31 cellular contexts compared by ENCODE assay signal in the genomic region with DNA sequence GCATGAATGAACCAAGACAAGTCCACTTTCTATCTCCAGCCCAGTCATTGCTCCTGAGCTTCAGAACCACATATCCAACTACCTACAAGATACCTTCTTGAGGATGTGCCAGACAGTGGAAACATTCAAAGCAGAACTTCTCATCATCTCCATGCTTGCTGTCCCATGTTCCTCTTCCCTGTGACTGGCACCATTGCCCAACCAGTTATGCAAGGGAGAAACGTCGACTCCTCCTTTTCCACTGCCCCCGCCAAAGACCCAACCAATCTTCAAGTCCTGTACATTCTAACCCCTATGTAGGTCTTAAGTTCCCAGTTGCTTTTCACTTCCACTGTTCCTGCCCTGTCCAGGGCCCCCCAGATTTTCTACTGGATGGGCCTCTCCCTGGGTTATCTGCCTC.
DNase-seq lines count a peak whose midpoint lies in the region; ATAC-seq and TF ChIP-seq lines count a peak whose summit lies in the region.
"Had no signal": no experiment of that assay in that cellular context is flagged by ENCODE, and none has a peak within 500 bp of the region (broad histone marks: within the 10 kb centered on the region; RNA-seq: fewer than 3 reads in every experiment).

No MANE protein-coding gene starts in this region.

- H2AFZ ChIP-seq in IMR-90 (replicated peaks; ENCODE audit: low read length, poor library complexity): no peak overlapping the region
- H2AFZ ChIP-seq: neural progenitor cell, parathyroid adenoma had no signal

- H3K9me3 Mint-ChIP-seq in mesothelial cell of epicardium: no peaks in the 10 kb centered on the region
- H3K9me3 Mint-ChIP-seq: activated CD4-positive, alpha-beta T cell treated with anti-CD3 and anti-CD28 coated beads, Interleukin-2, amount 10 ng/mL, durations not matched to agents 7 days and 5 days; activated naive CD8-positive, alpha-beta T cell treated with anti-CD3 and anti-CD28 coated beads for 36 hours; H9; stimulated activated naive CD8-positive, alpha-beta T cell treated with anti-CD3 and anti-CD28 coated beads, Interleukin-15, Interleukin-2, amounts not matched to agents 100 ng/mL and 50 ng/mL, for 24 hours had no signal

- no peak overlapping the region for H3K4me3 ChIP-seq in IMR-90 (ENCODE audit: insufficient read depth, low read depth, low read length)
- H3K4me3 ChIP-seq: coronary artery, left lung, MG63, neural progenitor cell had no signal

- in situ Hi-C loops in IMR-90 (cut with MboI; ENCODE audit: low sequenced_read_pairs): no loop called here

- peak; percentile 67 to 79 for DNase-seq in AML-193 (lab: John Stamatoyannopoulos, UW)
- no peak for DNase-seq in IMR-90
- DNase-seq in SKM-1 (lab: John Stamatoyannopoulos, UW; ENCODE audit: unreplicated experiment): peak; percentile 47
- DNase-seq in mesothelial cell of epicardium (ENCODE audit: low spot score in 2 of 2, unreplicated experiment in 2 of 2): no peak
- no peak for DNase-seq in GM19240 (ENCODE audit: insufficient read length, low spot score)
- DNase-seq in left lobe of liver (ENCODE audit: low spot score): no peak
- DNase-seq in NCI-H146 treated with DMSO at 0.1 percent for 48 hours (lab: John Stamatoyannopoulos, UW; ENCODE audit: unreplicated experiment): no peak
- no peak for DNase-seq in activated gamma-delta T cell treated with Interleukin-2 at 50 U/mL for 16 hours
- DNase-seq: ACHN; activated CD4-positive, alpha-beta T cell treated with anti-CD3 and anti-CD28 coated beads, Interleukin-2, amount 10 ng/mL, durations not matched to agents 7 days and 5 days; activated effector memory CD4-positive, alpha-beta T cell treated with anti-CD3 and anti-CD28 coated beads, Interleukin-2, amount 50 U/mL, for 16 hours; activated naive CD8-positive, alpha-beta T cell treated with anti-CD3 and anti-CD28 coated beads for 36 hours; activated T-cell treated with anti-CD3 and anti-CD28 coated beads, Interleukin-2, amount 50 U/mL, for 1 hour; anterior cingulate cortex; BE2C; caudate nucleus; effector CD8-positive, alpha-beta T cell; H9; KG1; mesendoderm; MG63; NCI-H1694; right cardiac atrium; stimulated activated CD4-positive, alpha-beta T cell treated with anti-CD3 and anti-CD28 coated beads, Interleukin-2, amount 100 ng/mL, for 24 hours; stimulated activated CD8-positive, alpha-beta memory T cell treated with anti-CD3 and anti-CD28 coated beads, Interleukin-4, amount 100 ng/mL, for 48 hours had no signal

- no peak overlapping the region for H3K9ac ChIP-seq in IMR-90 (ENCODE audit: low read depth, low read length)
- H3K9ac ChIP-seq: neural progenitor cell, parathyroid adenoma had no signal

- H3K27me3 ChIP-seq in IMR-90 (ENCODE audit: control insufficient read depth, insufficient read depth, low read length): no peaks in the 10 kb centered on the region
- H3K27me3 ChIP-seq: BE2C, left lung, MG63, neural progenitor cell had no signal

- dilution Hi-C loops in IMR-90 (cut with HindIII; ENCODE audit: low sequenced_read_pairs, unreplicated experiment): no loop called here

- no peaks in the 10 kb centered on the region for H3K36me3 Mint-ChIP-seq in mesothelial cell of epicardium
- H3K36me3 Mint-ChIP-seq: activated naive CD8-positive, alpha-beta T cell treated with anti-CD3 and anti-CD28 coated beads for 36 hours; neural progenitor cell had no signal

- CTCF ChIA-PET in IMR-90 (lab: Yijun Ruan, JAX): no interaction called here

- H3K56ac ChIP-seq in IMR-90 (ENCODE audit: extremely low read depth, insufficient read depth, low read length): no peak overlapping the region

- no peak overlapping the region for H3K4me3 Mint-ChIP-seq in mesothelial cell of epicardium
- H3K4me3 Mint-ChIP-seq: activated CD4-positive, alpha-beta T cell treated with anti-CD3 and anti-CD28 coated beads, Interleukin-2, amount 10 ng/mL, durations not matched to agents 7 days and 5 days; activated naive CD8-positive, alpha-beta T cell treated with anti-CD3 and anti-CD28 coated beads for 36 hours; H9; neural progenitor cell; stimulated activated naive CD8-positive, alpha-beta T cell treated with anti-CD3 and anti-CD28 coated beads, Interleukin-15, Interleukin-2, amounts not matched to agents 100 ng/mL and 50 ng/mL, for 24 hours had no signal

- H3K18ac ChIP-seq in IMR-90 (ENCODE audit: low read depth, low read length): no peak overlapping the region

- 100% methylated on average over 2 of the region's 3 CpGs; no CpG with 5 or more reads in 1 of the 2 experiments for WGBS in IMR-90 (ENCODE audit: extremely low coverage in 2 of 2, insufficient read length in 1 of 2), 2 experiments

- H2BK15ac ChIP-seq in IMR-90 (ENCODE audit: low read depth, low read length): peak overlapping the region; percentile 86; the same call in 2 of the 3 replicates

- no peaks in the 10 kb centered on the region for H4K20me1 ChIP-seq in IMR-90 (ENCODE audit: insufficient read depth, low read length)

- no TSS peak for BruUV-seq in IMR-90 (replicated peaks; lab: Mats Ljungman, UMichigan)

- H3K4me1 ChIP-seq in IMR-90 (ENCODE audit: control insufficient read depth, insufficient read depth, low read length): peaks cover 27% of the 10 kb centered on the region
- H3K4me1 ChIP-seq: neural progenitor cell had no signal

- no peak overlapping the region for H3K4me2 ChIP-seq in IMR-90 (ENCODE audit: low read depth, low read length)
- H3K4me2 ChIP-seq: neural progenitor cell had no signal

- H3K27me3 Mint-ChIP-seq in mesothelial cell of epicardium (ENCODE audit: low read depth): no peaks in the 10 kb centered on the region
- H3K27me3 Mint-ChIP-seq: activated naive CD8-positive, alpha-beta T cell treated with anti-CD3 and anti-CD28 coated beads for 36 hours; stimulated activated naive CD8-positive, alpha-beta T cell treated with anti-CD3 and anti-CD28 coated beads, Interleukin-15, Interleukin-2, amounts not matched to agents 100 ng/mL and 50 ng/mL, for 24 hours had no signal

- no peak for ATAC-seq in IMR-90 (ENCODE audit: low read depth)
- no peak for ATAC-seq in left lobe of liver
- ATAC-seq: PC-3, right cardiac atrium had no signal

- peak overlapping the region; percentile 67 for H3K4ac ChIP-seq in IMR-90 (ENCODE audit: low read depth, low read length)

- no peak for TF ChIP-seq POLR2A in IMR-90 (IDR thresholded peaks at IDR 0.05; ENCODE audit: low read depth, low read length)

- no peak overlapping the region; the same call in 1 of the 2 replicates for H4K5ac ChIP-seq in IMR-90 (ENCODE audit: low read depth, low read length)

- TF ChIP-seq CTCF in IMR-90 (conservative IDR thresholded peaks at IDR 0.05; ENCODE audit: low read depth, low read length) (no peak), mesothelial cell of epicardium (IDR thresholded peaks at IDR 0.05; ENCODE audit: unreplicated experiment) (no peak)

- H3K27ac ChIP-seq in IMR-90 (ENCODE audit: insufficient read depth, low read length): no peak overlapping the region
- H3K27ac ChIP-seq: coronary artery, neural progenitor cell, parathyroid adenoma had no signal

- no peak overlapping the region; the same call in 1 of the 2 replicates for H3K14ac ChIP-seq in IMR-90 (replicated peaks; ENCODE audit: low read depth, low read length)

- peaks cover 35% of the 10 kb centered on the region for H3K9me1 ChIP-seq in IMR-90 (ENCODE audit: insufficient read depth, low read length)

- H2BK20ac ChIP-seq in IMR-90 (ENCODE audit: low read depth, low read length): peak overlapping the region; percentile 84

- intact Hi-C loops in IMR-90 (cut with micrococcal nuclease): no loop called here

- POLR2A ChIA-PET in IMR-90 (lab: Charles Lee; ENCODE audit: unreplicated experiment): no interaction called here

- TF ChIP-seq RAD21 in IMR-90 (IDR thresholded peaks at IDR 0.05; ENCODE audit: low read length): no peak

- H3K4me1 Mint-ChIP-seq in mesothelial cell of epicardium: peaks cover 36% of the 10 kb centered on the region
- H3K4me1 Mint-ChIP-seq: activated CD4-positive, alpha-beta T cell treated with anti-CD3 and anti-CD28 coated beads, Interleukin-2, amount 10 ng/mL, durations not matched to agents 7 days and 5 days; activated naive CD8-positive, alpha-beta T cell treated with anti-CD3 and anti-CD28 coated beads for 36 hours; H9 had no signal

- H2AK5ac ChIP-seq in IMR-90 (ENCODE audit: low read depth, low read length): peak overlapping the region; percentile 77; the same call in 1 of the 2 replicates

- H3K36me3 ChIP-seq in IMR-90 (ENCODE audit: control insufficient read depth, insufficient read depth, low read length): no peaks in the 10 kb centered on the region
- H3K36me3 ChIP-seq: BE2C, left lung, neural progenitor cell had no signal

- peak overlapping the region; percentile 33 for H2BK5ac ChIP-seq in IMR-90 (ENCODE audit: low read depth, low read length, poor library complexity, severe bottlenecking)

- H3K23ac ChIP-seq in IMR-90 (ENCODE audit: low read depth, low read length): no peak overlapping the region

- no peaks in the 10 kb centered on the region for H3K9me3 ChIP-seq in IMR-90 (ENCODE audit: control insufficient read depth, insufficient read depth, low read length)
- H3K9me3 ChIP-seq: BE2C, left lung had no signal

- peak overlapping the region; percentile 98 for H2BK120ac ChIP-seq in IMR-90 (ENCODE audit: low read depth, low read length)

- no peak overlapping the region for H2AK9ac ChIP-seq in IMR-90 (replicated peaks; ENCODE audit: low read depth, low read length, poor library complexity)

- H4K91ac ChIP-seq in IMR-90 (ENCODE audit: insufficient read depth, low read depth, low read length): peak overlapping the region; percentile 76

- peaks cover 0 to 20% of the 10 kb centered on the region in 2 experiments; a peak in 1 of 4 replicates for H3K79me1 ChIP-seq in IMR-90 (ENCODE audit: low read depth in 1 of 2, low read length in 2 of 2)

- H4K8ac ChIP-seq in IMR-90 (ENCODE audit: low read depth in 2 of 2, low read length in 2 of 2): peak overlapping the region in 1 of 2 experiments; percentile 36; a peak in 1 of 4 replicates

- H3K27ac Mint-ChIP-seq in mesothelial cell of epicardium: peak overlapping the region; percentile 75
- H3K27ac Mint-ChIP-seq: activated CD4-positive, alpha-beta T cell treated with anti-CD3 and anti-CD28 coated beads, Interleukin-2, amount 10 ng/mL, durations not matched to agents 7 days and 5 days; activated naive CD8-positive, alpha-beta T cell treated with anti-CD3 and anti-CD28 coated beads for 36 hours; H9; neural progenitor cell; stimulated activated naive CD8-positive, alpha-beta T cell treated with anti-CD3 and anti-CD28 coated beads, Interleukin-15, Interleukin-2, amounts not matched to agents 100 ng/mL and 50 ng/mL, for 24 hours had no signal

TF ChIP-seq in IMR-90, 13 proteins besides CTCF, POLR2A, EP300 and RAD21 (continues in another document):
- TF ChIP-seq CHD1 (IDR thresholded peaks at IDR 0.05; ENCODE audit: low read depth, low read length): no peak
- TF ChIP-seq RFX5 (IDR thresholded peaks at IDR 0.05; ENCODE audit: low read depth, low read length): no peak
- no peak for TF ChIP-seq MAFK (IDR thresholded peaks at IDR 0.05; ENCODE audit: low read depth, low read length)
- TF ChIP-seq NFE2L2 (IDR thresholded peaks at IDR 0.05; ENCODE audit: low read depth, low read length): no peak
- TF ChIP-seq BHLHE40 (IDR thresholded peaks at IDR 0.05; ENCODE audit: low read depth, low read length): no peak

Comparison
In these comparisons a context has a peak if more than half of its experiments do, and no peak if none do; other contexts are left out.
1. DNase-seq: peak in AML-193 (2 of 2) and SKM-1 (single experiment); none in IMR-90 (single experiment), mesothelial cell of epicardium (0 of 2), GM19240 (single experiment), left lobe of liver (single experiment), NCI-H146 treated with DMSO at 0.1 percent for 48 hours (single experiment) and activated gamma-delta T cell treated with Interleukin-2 at 50 U/mL for 16 hours (single experiment).